ENCODE assay signal across 3 cellular contexts in the genomic region with DNA sequence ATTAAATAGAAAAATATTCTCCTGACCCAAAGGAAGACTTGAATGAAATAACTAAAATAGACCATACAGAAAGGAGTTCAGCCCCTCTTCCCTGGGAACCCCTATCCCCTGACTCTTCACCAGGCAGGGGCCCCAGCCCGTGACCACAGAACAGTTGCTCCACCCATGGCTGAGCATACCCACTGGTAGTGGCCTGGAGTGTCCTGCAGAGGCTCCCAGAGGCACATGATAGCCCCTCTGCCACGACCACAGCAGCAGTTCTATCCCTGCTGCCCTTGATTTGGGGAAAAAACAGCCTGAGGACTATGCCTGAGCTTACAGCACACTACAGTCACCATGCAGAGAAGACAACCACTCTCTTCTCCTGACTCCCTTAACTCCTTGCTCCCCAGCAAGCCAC.
TF ChIP-seq lines count a peak whose summit lies in the region.

No MANE protein-coding gene starts in this region.

TF ChIP-seq in SK-N-SH treated with all-trans-retinoic acid at 6 μM for 48 hours, 23 proteins besides CTCF, POLR2A, EP300 and RAD21 (continues in another document):
- no peak for TF ChIP-seq TCF4 (CRISPR knock-in tag; IDR thresholded peaks at IDR 0.05; ENCODE audit: borderline replicate concordance)
- no peak for TF ChIP-seq PPARA (CRISPR knock-in tag; IDR thresholded peaks at IDR 0.05; ENCODE audit: borderline replicate concordance)
- no peak for TF ChIP-seq ESRRG (CRISPR knock-in tag; IDR thresholded peaks at IDR 0.05)
- no peak for TF ChIP-seq ZFP30 (CRISPR knock-in tag; IDR thresholded peaks at IDR 0.05)
- no peak for TF ChIP-seq TOX (CRISPR knock-in tag; IDR thresholded peaks at IDR 0.05; ENCODE audit: borderline replicate concordance)
- TF ChIP-seq, protein P1, sequence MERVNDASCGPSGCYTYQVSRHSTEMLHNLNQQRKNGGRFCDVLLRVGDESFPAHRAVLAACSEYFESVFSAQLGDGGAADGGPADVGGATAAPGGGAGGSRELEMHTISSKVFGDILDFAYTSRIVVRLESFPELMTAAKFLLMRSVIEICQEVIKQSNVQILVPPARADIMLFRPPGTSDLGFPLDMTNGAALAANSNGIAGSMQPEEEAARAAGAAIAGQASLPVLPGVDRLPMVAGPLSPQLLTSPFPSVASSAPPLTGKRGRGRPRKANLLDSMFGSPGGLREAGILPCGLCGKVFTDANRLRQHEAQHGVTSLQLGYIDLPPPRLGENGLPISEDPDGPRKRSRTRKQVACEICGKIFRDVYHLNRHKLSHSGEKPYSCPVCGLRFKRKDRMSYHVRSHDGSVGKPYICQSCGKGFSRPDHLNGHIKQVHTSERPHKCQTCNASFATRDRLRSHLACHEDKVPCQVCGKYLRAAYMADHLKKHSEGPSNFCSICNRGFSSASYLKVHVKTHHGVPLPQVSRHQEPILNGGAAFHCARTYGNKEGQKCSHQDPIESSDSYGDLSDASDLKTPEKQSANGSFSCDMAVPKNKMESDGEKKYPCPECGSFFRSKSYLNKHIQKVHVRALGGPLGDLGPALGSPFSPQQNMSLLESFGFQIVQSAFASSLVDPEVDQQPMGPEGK (CRISPR knock-in tag; IDR thresholded peaks at IDR 0.05; ENCODE audit: borderline replicate concordance): no peak
- no peak for TF ChIP-seq ISL1 (CRISPR knock-in tag; IDR thresholded peaks at IDR 0.05)
- TF ChIP-seq CSDC2 (CRISPR knock-in tag; IDR thresholded peaks at IDR 0.05): no peak
- TF ChIP-seq ARNTL (CRISPR knock-in tag; IDR thresholded peaks at IDR 0.05; ENCODE audit: borderline replicate concordance, low read depth): no peak
- TF ChIP-seq ZFP3 (CRISPR knock-in tag; IDR thresholded peaks at IDR 0.05): no peak
- no peak for TF ChIP-seq ZNF8 (CRISPR knock-in tag; IDR thresholded peaks at IDR 0.05)
- TF ChIP-seq BACH2 (CRISPR knock-in tag; IDR thresholded peaks at IDR 0.05; ENCODE audit: borderline replicate concordance): no peak
- TF ChIP-seq SNAI2 (CRISPR knock-in tag; IDR thresholded peaks at IDR 0.05): no peak
- TF ChIP-seq ZNF565 (CRISPR knock-in tag; conservative IDR thresholded peaks at IDR 0.05; ENCODE audit: low read depth): no peak
- TF ChIP-seq, protein P2, sequence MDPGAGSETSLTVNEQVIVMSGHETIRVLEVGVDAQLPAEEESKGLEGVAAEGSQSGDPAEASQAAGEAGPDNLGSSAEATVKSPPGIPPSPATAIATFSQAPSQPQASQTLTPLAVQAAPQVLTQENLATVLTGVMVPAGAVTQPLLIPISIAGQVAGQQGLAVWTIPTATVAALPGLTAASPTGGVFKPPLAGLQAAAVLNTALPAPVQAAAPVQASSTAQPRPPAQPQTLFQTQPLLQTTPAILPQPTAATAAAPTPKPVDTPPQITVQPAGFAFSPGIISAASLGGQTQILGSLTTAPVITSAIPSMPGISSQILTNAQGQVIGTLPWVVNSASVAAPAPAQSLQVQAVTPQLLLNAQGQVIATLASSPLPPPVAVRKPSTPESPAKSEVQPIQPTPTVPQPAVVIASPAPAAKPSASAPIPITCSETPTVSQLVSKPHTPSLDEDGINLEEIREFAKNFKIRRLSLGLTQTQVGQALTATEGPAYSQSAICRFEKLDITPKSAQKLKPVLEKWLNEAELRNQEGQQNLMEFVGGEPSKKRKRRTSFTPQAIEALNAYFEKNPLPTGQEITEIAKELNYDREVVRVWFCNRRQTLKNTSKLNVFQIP (CRISPR knock-in tag; IDR thresholded peaks at IDR 0.05; ENCODE audit: borderline replicate concordance, low read depth): no peak
- TF ChIP-seq, protein P3, sequence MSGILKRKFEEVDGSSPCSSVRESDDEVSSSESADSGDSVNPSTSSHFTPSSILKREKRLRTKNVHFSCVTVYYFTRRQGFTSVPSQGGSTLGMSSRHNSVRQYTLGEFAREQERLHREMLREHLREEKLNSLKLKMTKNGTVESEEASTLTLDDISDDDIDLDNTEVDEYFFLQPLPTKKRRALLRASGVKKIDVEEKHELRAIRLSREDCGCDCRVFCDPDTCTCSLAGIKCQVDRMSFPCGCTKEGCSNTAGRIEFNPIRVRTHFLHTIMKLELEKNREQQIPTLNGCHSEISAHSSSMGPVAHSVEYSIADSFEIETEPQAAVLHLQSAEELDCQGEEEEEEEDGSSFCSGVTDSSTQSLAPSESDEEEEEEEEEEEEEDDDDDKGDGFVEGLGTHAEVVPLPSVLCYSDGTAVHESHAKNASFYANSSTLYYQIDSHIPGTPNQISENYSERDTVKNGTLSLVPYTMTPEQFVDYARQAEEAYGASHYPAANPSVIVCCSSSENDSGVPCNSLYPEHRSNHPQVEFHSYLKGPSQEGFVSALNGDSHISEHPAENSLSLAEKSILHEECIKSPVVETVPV (CRISPR knock-in tag; IDR thresholded peaks at IDR 0.05): no peak
- TF ChIP-seq OSR1 (CRISPR knock-in tag; IDR thresholded peaks at IDR 0.05): no peak
- TF ChIP-seq ZC3H10 (CRISPR knock-in tag; IDR thresholded peaks at IDR 0.05): no peak

TF ChIP-seq in SK-N-SH, 30 proteins besides CTCF, POLR2A, EP300 and RAD21 (continues in another document):
- TF ChIP-seq FOSL2 (IDR thresholded peaks at IDR 0.05; ENCODE audit: borderline replicate concordance, low read depth) (no peak), TAF1 (IDR thresholded peaks at IDR 0.05; ENCODE audit: borderline replicate concordance, low read depth, low read length) (no peak), NRF1 (IDR thresholded peaks at IDR 0.05; ENCODE audit: low read depth, low read length) (no peak), YY1 (IDR thresholded peaks at IDR 0.05; ENCODE audit: low read depth) (no peak), RXRA (IDR thresholded peaks at IDR 0.05; ENCODE audit: borderline replicate concordance, low read depth) (no peak), GATA2 (CRISPR knock-in tag; IDR thresholded peaks at IDR 0.05) (no peak), SIN3A (IDR thresholded peaks at IDR 0.05; ENCODE audit: borderline replicate concordance, low read depth, low read length) (no peak), NFIC (IDR thresholded peaks at IDR 0.05; ENCODE audit: borderline replicate concordance) (no peak), EZH2phosphoT487 (IDR thresholded peaks at IDR 0.05; ENCODE audit: borderline replicate concordance, low read depth) (no peak)
- TF ChIP-seq, protein P4, sequence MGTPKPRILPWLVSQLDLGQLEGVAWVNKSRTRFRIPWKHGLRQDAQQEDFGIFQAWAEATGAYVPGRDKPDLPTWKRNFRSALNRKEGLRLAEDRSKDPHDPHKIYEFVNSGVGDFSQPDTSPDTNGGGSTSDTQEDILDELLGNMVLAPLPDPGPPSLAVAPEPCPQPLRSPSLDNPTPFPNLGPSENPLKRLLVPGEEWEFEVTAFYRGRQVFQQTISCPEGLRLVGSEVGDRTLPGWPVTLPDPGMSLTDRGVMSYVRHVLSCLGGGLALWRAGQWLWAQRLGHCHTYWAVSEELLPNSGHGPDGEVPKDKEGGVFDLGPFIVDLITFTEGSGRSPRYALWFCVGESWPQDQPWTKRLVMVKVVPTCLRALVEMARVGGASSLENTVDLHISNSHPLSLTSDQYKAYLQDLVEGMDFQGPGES (IDR thresholded peaks at IDR 0.05; ENCODE audit: low read depth, low read length): no peak
- TF ChIP-seq, protein P5, sequence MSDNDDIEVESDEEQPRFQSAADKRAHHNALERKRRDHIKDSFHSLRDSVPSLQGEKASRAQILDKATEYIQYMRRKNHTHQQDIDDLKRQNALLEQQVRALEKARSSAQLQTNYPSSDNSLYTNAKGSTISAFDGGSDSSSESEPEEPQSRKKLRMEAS (IDR thresholded peaks at IDR 0.05; ENCODE audit: low read depth): no peak
- TF ChIP-seq, protein P6, sequence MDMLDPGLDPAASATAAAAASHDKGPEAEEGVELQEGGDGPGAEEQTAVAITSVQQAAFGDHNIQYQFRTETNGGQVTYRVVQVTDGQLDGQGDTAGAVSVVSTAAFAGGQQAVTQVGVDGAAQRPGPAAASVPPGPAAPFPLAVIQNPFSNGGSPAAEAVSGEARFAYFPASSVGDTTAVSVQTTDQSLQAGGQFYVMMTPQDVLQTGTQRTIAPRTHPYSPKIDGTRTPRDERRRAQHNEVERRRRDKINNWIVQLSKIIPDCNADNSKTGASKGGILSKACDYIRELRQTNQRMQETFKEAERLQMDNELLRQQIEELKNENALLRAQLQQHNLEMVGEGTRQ (IDR thresholded peaks at IDR 0.05; ENCODE audit: borderline replicate concordance, low read depth, low read length): no peak
- TF ChIP-seq, protein P7, sequence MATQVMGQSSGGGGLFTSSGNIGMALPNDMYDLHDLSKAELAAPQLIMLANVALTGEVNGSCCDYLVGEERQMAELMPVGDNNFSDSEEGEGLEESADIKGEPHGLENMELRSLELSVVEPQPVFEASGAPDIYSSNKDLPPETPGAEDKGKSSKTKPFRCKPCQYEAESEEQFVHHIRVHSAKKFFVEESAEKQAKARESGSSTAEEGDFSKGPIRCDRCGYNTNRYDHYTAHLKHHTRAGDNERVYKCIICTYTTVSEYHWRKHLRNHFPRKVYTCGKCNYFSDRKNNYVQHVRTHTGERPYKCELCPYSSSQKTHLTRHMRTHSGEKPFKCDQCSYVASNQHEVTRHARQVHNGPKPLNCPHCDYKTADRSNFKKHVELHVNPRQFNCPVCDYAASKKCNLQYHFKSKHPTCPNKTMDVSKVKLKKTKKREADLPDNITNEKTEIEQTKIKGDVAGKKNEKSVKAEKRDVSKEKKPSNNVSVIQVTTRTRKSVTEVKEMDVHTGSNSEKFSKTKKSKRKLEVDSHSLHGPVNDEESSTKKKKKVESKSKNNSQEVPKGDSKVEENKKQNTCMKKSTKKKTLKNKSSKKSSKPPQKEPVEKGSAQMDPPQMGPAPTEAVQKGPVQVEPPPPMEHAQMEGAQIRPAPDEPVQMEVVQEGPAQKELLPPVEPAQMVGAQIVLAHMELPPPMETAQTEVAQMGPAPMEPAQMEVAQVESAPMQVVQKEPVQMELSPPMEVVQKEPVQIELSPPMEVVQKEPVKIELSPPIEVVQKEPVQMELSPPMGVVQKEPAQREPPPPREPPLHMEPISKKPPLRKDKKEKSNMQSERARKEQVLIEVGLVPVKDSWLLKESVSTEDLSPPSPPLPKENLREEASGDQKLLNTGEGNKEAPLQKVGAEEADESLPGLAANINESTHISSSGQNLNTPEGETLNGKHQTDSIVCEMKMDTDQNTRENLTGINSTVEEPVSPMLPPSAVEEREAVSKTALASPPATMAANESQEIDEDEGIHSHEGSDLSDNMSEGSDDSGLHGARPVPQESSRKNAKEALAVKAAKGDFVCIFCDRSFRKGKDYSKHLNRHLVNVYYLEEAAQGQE (IDR thresholded peaks at IDR 0.05; ENCODE audit: low read depth, low read length): no peak

TF ChIP-seq in GM12878, 131 proteins besides CTCF, POLR2A, EP300 and RAD21:
- peak; percentile 20; the same call in 1 of the 2 replicates for TF ChIP-seq RUNX3 (IDR thresholded peaks at IDR 0.05; ENCODE audit: low read length)
- TF ChIP-seq, protein P8, sequence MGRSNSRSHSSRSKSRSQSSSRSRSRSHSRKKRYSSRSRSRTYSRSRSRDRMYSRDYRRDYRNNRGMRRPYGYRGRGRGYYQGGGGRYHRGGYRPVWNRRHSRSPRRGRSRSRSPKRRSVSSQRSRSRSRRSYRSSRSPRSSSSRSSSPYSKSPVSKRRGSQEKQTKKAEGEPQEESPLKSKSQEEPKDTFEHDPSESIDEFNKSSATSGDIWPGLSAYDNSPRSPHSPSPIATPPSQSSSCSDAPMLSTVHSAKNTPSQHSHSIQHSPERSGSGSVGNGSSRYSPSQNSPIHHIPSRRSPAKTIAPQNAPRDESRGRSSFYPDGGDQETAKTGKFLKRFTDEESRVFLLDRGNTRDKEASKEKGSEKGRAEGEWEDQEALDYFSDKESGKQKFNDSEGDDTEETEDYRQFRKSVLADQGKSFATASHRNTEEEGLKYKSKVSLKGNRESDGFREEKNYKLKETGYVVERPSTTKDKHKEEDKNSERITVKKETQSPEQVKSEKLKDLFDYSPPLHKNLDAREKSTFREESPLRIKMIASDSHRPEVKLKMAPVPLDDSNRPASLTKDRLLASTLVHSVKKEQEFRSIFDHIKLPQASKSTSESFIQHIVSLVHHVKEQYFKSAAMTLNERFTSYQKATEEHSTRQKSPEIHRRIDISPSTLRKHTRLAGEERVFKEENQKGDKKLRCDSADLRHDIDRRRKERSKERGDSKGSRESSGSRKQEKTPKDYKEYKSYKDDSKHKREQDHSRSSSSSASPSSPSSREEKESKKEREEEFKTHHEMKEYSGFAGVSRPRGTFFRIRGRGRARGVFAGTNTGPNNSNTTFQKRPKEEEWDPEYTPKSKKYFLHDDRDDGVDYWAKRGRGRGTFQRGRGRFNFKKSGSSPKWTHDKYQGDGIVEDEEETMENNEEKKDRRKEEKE (IDR thresholded peaks at IDR 0.05): no peak
TF ChIP-seq in GM12878: peak in this region for 1.
